Comparison of ENCODE assay signal across 25 cellular contexts in the genomic region with DNA sequence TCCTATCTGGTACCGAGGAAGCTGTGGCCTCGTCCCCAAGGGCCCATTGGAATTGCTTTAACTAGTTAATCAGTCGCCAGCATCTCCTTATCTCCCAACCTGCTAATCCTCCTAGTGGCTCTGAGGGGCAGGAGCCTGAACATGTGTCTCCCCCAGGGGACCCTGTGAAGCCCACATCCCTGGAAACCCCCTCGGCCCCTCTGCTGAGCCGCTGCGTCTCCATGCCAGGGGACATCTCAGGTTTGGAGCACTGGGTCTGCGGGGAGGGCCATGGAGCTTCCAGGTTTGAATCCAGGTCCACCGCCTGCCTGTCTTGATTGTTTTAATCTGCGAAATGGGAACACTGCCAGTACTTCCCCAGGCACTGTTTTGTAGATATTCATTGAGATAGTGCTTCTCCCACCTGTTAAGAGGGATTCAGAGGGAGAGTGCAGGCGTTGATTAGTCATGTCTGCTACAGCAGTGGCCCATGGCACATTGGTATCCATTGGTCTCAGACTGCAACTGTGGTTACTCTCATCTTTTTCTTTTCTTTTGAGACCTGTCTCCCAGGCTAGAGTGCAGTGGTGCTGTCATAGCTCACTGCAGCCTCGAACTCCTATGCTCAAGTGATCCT. TPM values are rescaled to one million over a fixed set of nuclear protein-coding genes. Genes with fewer than 3 reads are reported as not detected.
DNase-seq lines count a peak whose midpoint lies in the region; ATAC-seq and TF ChIP-seq lines count a peak whose summit lies in the region.
"Had no signal": no experiment of that assay in that cellular context is flagged by ENCODE, and none has a peak within 500 bp of the region (broad histone marks: within the 10 kb centered on the region; RNA-seq: fewer than 3 reads in every experiment).

No MANE protein-coding gene starts in this region.

- no peak for DNase-seq in activated CD4-positive, alpha-beta memory T cell treated with anti-CD3 and anti-CD28 coated beads for 36 hours
- no peak for DNase-seq in activated CD4-positive, alpha-beta memory T cell treated with anti-CD3 and anti-CD28 coated beads, Interleukin-2, amount 10 ng/mL, durations not matched to agents 7 days and 5 days
- DNase-seq in osteocyte (ENCODE audit: extremely low spot score, unreplicated experiment), result peak; percentile 82
- DNase-seq in activated T-cell treated with anti-CD3 and anti-CD28 coated beads, Interleukin-2, amount 50 U/mL, for 4 hours, result no peak
- no peak for DNase-seq in DMS153 treated with DMSO at 0.1 percent for 48 hours (lab: John Stamatoyannopoulos, UW; ENCODE audit: unreplicated experiment)
- DNase-seq: ACHN; C1 segment of cervical spinal cord; Caco-2; CD8-positive, alpha-beta T cell; DMS79; GDM1; HFFc6; KG1; NCI-H2029; NCI-H446; NCI-H524 treated with DMSO at 0.1 percent for 48 hours; NCI-H774; Peyer's patch; SIG-M5 had no signal

- H3K36me3 ChIP-seq in HEK293 (ENCODE audit: control insufficient read depth in 2 of 2, insufficient read depth in 1 of 2, low read length in 2 of 2), result peaks cover 0 to 32% of the 10 kb centered on the region in 2 experiments; a peak in 1 of 3 replicates

- CTCF ChIA-PET in activated CD4-positive, alpha-beta memory T cell treated with anti-CD3 and anti-CD28 coated beads for 36 hours (lab: Charles Lee), result no interaction called here
- CTCF ChIA-PET in activated CD4-positive, alpha-beta memory T cell treated with anti-CD3 and anti-CD28 coated beads, Interleukin-2, amount 10 ng/mL, durations not matched to agents 7 days and 5 days (lab: Charles Lee), result interaction anchor here (0.8 kb wide), 1 partner anchor 26 kb away, joined by 3 read pairs; no protein-coding TSS in a partner anchor
- CTCF ChIA-PET in HEK293 (lab: Yijun Ruan, JAX), result interaction anchor here (0.7 kb wide), 1 partner anchor 161 kb away, joined by 3 read pairs; no protein-coding TSS in a partner anchor

- POLR2A ChIA-PET in activated CD4-positive, alpha-beta memory T cell treated with anti-CD3 and anti-CD28 coated beads for 36 hours (lab: Charles Lee), result no interaction called here
- POLR2A ChIA-PET in activated CD4-positive, alpha-beta memory T cell treated with anti-CD3 and anti-CD28 coated beads, Interleukin-2, amount 10 ng/mL, durations not matched to agents 7 days and 5 days (lab: Charles Lee), result interaction anchor here (0.6 kb wide), 1 partner anchor 211 kb away, joined by 5 read pairs; no protein-coding TSS in a partner anchor
- POLR2A ChIA-PET in HEK293 (lab: Yijun Ruan, JAX), result no interaction called here

- no peak for ATAC-seq in activated T-cell treated with anti-CD3 and anti-CD28 coated beads, Interleukin-2, amount 50 U/mL, for 4 hours
- no peak for ATAC-seq in HG03280 (IDR thresholded peaks at IDR 0.05; ENCODE audit: unreplicated experiment)
- ATAC-seq: CD8-positive, alpha-beta T cell had no signal

- intact Hi-C loops in activated CD4-positive, alpha-beta memory T cell treated with anti-CD3 and anti-CD28 coated beads for 36 hours (cut with micrococcal nuclease), result no loop called here
- intact Hi-C loops in dendritic cell treated with granulocyte-macrophage colony-stimulating factor and Interleukin-4, amounts not matched to agents 40 ng/mL and 50 ng/mL, for 4 days (cut with micrococcal nuclease), result no loop called here

- H3K36me3 Mint-ChIP-seq in activated CD4-positive, alpha-beta memory T cell treated with anti-CD3 and anti-CD28 coated beads for 36 hours, result peaks cover 33% of the 10 kb centered on the region
- H3K36me3 Mint-ChIP-seq in activated CD4-positive, alpha-beta memory T cell treated with anti-CD3 and anti-CD28 coated beads, Interleukin-2, amount 10 ng/mL, durations not matched to agents 7 days and 5 days (ENCODE audit: low read depth), result peaks cover 54% of the 10 kb centered on the region
- H3K36me3 Mint-ChIP-seq in dendritic cell treated with granulocyte-macrophage colony-stimulating factor and Interleukin-4, amounts not matched to agents 40 ng/mL and 50 ng/mL, for 4 days (ENCODE audit: low read depth), result peaks cover 87% of the 10 kb centered on the region
- H3K36me3 Mint-ChIP-seq in osteocyte (ENCODE audit: unreplicated experiment), result peaks cover 31% of the 10 kb centered on the region
- peaks cover 12% of the 10 kb centered on the region for H3K36me3 Mint-ChIP-seq in activated T-cell treated with anti-CD3 and anti-CD28 coated beads, Interleukin-2, amount 50 U/mL, for 4 hours (ENCODE audit: insufficient read depth)

- no peak overlapping the region for H3K4me3 ChIP-seq in HEK293 (ENCODE audit: low read depth, low read length)
- H3K4me3 ChIP-seq: MG63, Peyer's patch, SK-N-MC had no signal

- TF ChIP-seq CTCF in HEK293 (tag by site-specific recombination; IDR thresholded peaks at IDR 0.05) (no peak), osteocyte (IDR thresholded peaks at IDR 0.05) (no peak)

- H3K27ac ChIP-seq in HEK293 (ENCODE audit: extremely low read depth, low read depth, low read length), result no peak overlapping the region
- H3K27ac ChIP-seq: Peyer's patch, SK-N-MC had no signal

- no peaks in the 10 kb centered on the region for H3K27me3 Mint-ChIP-seq in activated CD4-positive, alpha-beta memory T cell treated with anti-CD3 and anti-CD28 coated beads for 36 hours
- no peaks in the 10 kb centered on the region for H3K27me3 Mint-ChIP-seq in activated CD4-positive, alpha-beta memory T cell treated with anti-CD3 and anti-CD28 coated beads, Interleukin-2, amount 10 ng/mL, durations not matched to agents 7 days and 5 days
- no peaks in the 10 kb centered on the region for H3K27me3 Mint-ChIP-seq in dendritic cell treated with granulocyte-macrophage colony-stimulating factor and Interleukin-4, amounts not matched to agents 40 ng/mL and 50 ng/mL, for 4 days
- H3K27me3 Mint-ChIP-seq in osteocyte (ENCODE audit: unreplicated experiment), result no peaks in the 10 kb centered on the region
- no peaks in the 10 kb centered on the region for H3K27me3 Mint-ChIP-seq in activated T-cell treated with anti-CD3 and anti-CD28 coated beads, Interleukin-2, amount 50 U/mL, for 4 hours (ENCODE audit: low read depth)

- H3K4me1 Mint-ChIP-seq in activated CD4-positive, alpha-beta memory T cell treated with anti-CD3 and anti-CD28 coated beads for 36 hours (ENCODE audit: low read depth), result peaks cover 14% of the 10 kb centered on the region
- peaks cover 41% of the 10 kb centered on the region for H3K4me1 Mint-ChIP-seq in activated CD4-positive, alpha-beta memory T cell treated with anti-CD3 and anti-CD28 coated beads, Interleukin-2, amount 10 ng/mL, durations not matched to agents 7 days and 5 days
- H3K4me1 Mint-ChIP-seq in dendritic cell treated with granulocyte-macrophage colony-stimulating factor and Interleukin-4, amounts not matched to agents 40 ng/mL and 50 ng/mL, for 4 days (ENCODE audit: low read depth), result peaks cover 78% of the 10 kb centered on the region
- H3K4me1 Mint-ChIP-seq in osteocyte (ENCODE audit: unreplicated experiment), result peaks cover 2% of the 10 kb centered on the region
- H3K4me1 Mint-ChIP-seq in activated T-cell treated with anti-CD3 and anti-CD28 coated beads, Interleukin-2, amount 50 U/mL, for 4 hours (ENCODE audit: low read depth), result peaks cover 12% of the 10 kb centered on the region

- no peaks in the 10 kb centered on the region for H3K4me1 ChIP-seq in HEK293 (ENCODE audit: control insufficient read depth, insufficient read depth, low read length)
- H3K4me1 ChIP-seq: Caco-2 had no signal

- no peaks in the 10 kb centered on the region for H3K9me3 ChIP-seq in HEK293 (ENCODE audit: control insufficient read depth, insufficient read depth, low read depth, low read length)
- H3K9me3 ChIP-seq: Caco-2, MG63, Peyer's patch had no signal

- H3K9me3 Mint-ChIP-seq in activated CD4-positive, alpha-beta memory T cell treated with anti-CD3 and anti-CD28 coated beads for 36 hours, result no peaks in the 10 kb centered on the region
- no peaks in the 10 kb centered on the region for H3K9me3 Mint-ChIP-seq in activated CD4-positive, alpha-beta memory T cell treated with anti-CD3 and anti-CD28 coated beads, Interleukin-2, amount 10 ng/mL, durations not matched to agents 7 days and 5 days
- no peaks in the 10 kb centered on the region for H3K9me3 Mint-ChIP-seq in dendritic cell treated with granulocyte-macrophage colony-stimulating factor and Interleukin-4, amounts not matched to agents 40 ng/mL and 50 ng/mL, for 4 days
- no peaks in the 10 kb centered on the region for H3K9me3 Mint-ChIP-seq in osteocyte (ENCODE audit: unreplicated experiment)
- H3K9me3 Mint-ChIP-seq in activated T-cell treated with anti-CD3 and anti-CD28 coated beads, Interleukin-2, amount 50 U/mL, for 4 hours, result no peaks in the 10 kb centered on the region
- H3K9me3 Mint-ChIP-seq: CD8-positive, alpha-beta T cell; HFFc6 had no signal

- peak overlapping the region; percentile 23 for H3K27ac Mint-ChIP-seq in activated CD4-positive, alpha-beta memory T cell treated with anti-CD3 and anti-CD28 coated beads for 36 hours
- H3K27ac Mint-ChIP-seq in activated CD4-positive, alpha-beta memory T cell treated with anti-CD3 and anti-CD28 coated beads, Interleukin-2, amount 10 ng/mL, durations not matched to agents 7 days and 5 days, result no peak overlapping the region
- H3K27ac Mint-ChIP-seq in dendritic cell treated with granulocyte-macrophage colony-stimulating factor and Interleukin-4, amounts not matched to agents 40 ng/mL and 50 ng/mL, for 4 days, result peak overlapping the region; percentile 92
- no peak overlapping the region for H3K27ac Mint-ChIP-seq in osteocyte (ENCODE audit: unreplicated experiment)
- H3K27ac Mint-ChIP-seq: CD8-positive, alpha-beta T cell; HFFc6 had no signal

- H3K4me3 Mint-ChIP-seq in activated CD4-positive, alpha-beta memory T cell treated with anti-CD3 and anti-CD28 coated beads for 36 hours, result no peak overlapping the region
- no peak overlapping the region for H3K4me3 Mint-ChIP-seq in activated CD4-positive, alpha-beta memory T cell treated with anti-CD3 and anti-CD28 coated beads, Interleukin-2, amount 10 ng/mL, durations not matched to agents 7 days and 5 days
- H3K4me3 Mint-ChIP-seq in dendritic cell treated with granulocyte-macrophage colony-stimulating factor and Interleukin-4, amounts not matched to agents 40 ng/mL and 50 ng/mL, for 4 days, result peak overlapping the region; percentile 50
- H3K4me3 Mint-ChIP-seq in osteocyte (ENCODE audit: unreplicated experiment), result no peak overlapping the region
- no peak overlapping the region for H3K4me3 Mint-ChIP-seq in activated T-cell treated with anti-CD3 and anti-CD28 coated beads, Interleukin-2, amount 50 U/mL, for 4 hours
- H3K4me3 Mint-ChIP-seq: CD8-positive, alpha-beta T cell; HFFc6 had no signal

RNA-seq across cellular contexts. Expression of gene PNPLA6, which starts 6.4 kb away (rescaled TPM):
- total RNA-seq in activated CD4-positive, alpha-beta memory T cell treated with anti-CD3 and anti-CD28 coated beads for 36 hours, result 100 to 1,000 TPM; 106 to 121 TPM
- 100 to 1,000 TPM; 130 to 152 TPM for total RNA-seq in activated CD4-positive, alpha-beta memory T cell treated with anti-CD3 and anti-CD28 coated beads, Interleukin-2, amount 10 ng/mL, durations not matched to agents 7 days and 5 days
- total RNA-seq in osteocyte, result 107 and 129 TPM in 2 replicates
- total RNA-seq in activated T-cell treated with anti-CD3 and anti-CD28 coated beads, Interleukin-2, amount 50 U/mL, for 4 hours, result 100 to 1,000 TPM; 106 to 121 (median 107) TPM

RNA-seq across cellular contexts. Expression of gene MCOLN1, which starts 19.5 kb away (rescaled TPM):
- 1 to 10 TPM; 7.4 to 9.5 TPM for total RNA-seq in activated CD4-positive, alpha-beta memory T cell treated with anti-CD3 and anti-CD28 coated beads for 36 hours
- total RNA-seq in activated CD4-positive, alpha-beta memory T cell treated with anti-CD3 and anti-CD28 coated beads, Interleukin-2, amount 10 ng/mL, durations not matched to agents 7 days and 5 days, result 10 to 100 TPM; 15.2 to 15.3 TPM
- total RNA-seq in osteocyte, result 33.3 and 39.2 TPM in 2 replicates
- total RNA-seq in activated T-cell treated with anti-CD3 and anti-CD28 coated beads, Interleukin-2, amount 50 U/mL, for 4 hours, result 10 to 100 TPM; 20.5 to 27.4 (median 22.6) TPM

RNA-seq across cellular contexts. Expression of gene ZNF358, which starts 26.0 kb away (rescaled TPM):
- 1 to 10 TPM; 4.6 to 6.0 TPM for total RNA-seq in activated CD4-positive, alpha-beta memory T cell treated with anti-CD3 and anti-CD28 coated beads for 36 hours
- 1 to 10 TPM; 5.5 to 7.5 TPM for total RNA-seq in activated CD4-positive, alpha-beta memory T cell treated with anti-CD3 and anti-CD28 coated beads, Interleukin-2, amount 10 ng/mL, durations not matched to agents 7 days and 5 days
- 84.4 and 93.5 TPM in 2 replicates for total RNA-seq in osteocyte
- 1 to 10 TPM; 4.8 to 5.6 (median 5.1) TPM for total RNA-seq in activated T-cell treated with anti-CD3 and anti-CD28 coated beads, Interleukin-2, amount 50 U/mL, for 4 hours
- total RNA-seq: OCI-LY7 had no signal

RNA-seq across cellular contexts. Expression of gene PEX11G, which starts 53.1 kb away (rescaled TPM):
- total RNA-seq in activated CD4-positive, alpha-beta memory T cell treated with anti-CD3 and anti-CD28 coated beads for 36 hours, result 1 to 10 TPM; 2.1 to 2.2 TPM
- total RNA-seq in activated CD4-positive, alpha-beta memory T cell treated with anti-CD3 and anti-CD28 coated beads, Interleukin-2, amount 10 ng/mL, durations not matched to agents 7 days and 5 days, result 1 to 10 TPM in 1 of 2 experiments, under 1 TPM in 1; 0.68 to 1.7 TPM
- 2.1 and 2.5 TPM in 2 replicates for total RNA-seq in osteocyte
- 1 to 10 TPM in 1 of 3 donors, under 1 TPM in 2; 0.76 to 1.1 (median 0.90) TPM for total RNA-seq in activated T-cell treated with anti-CD3 and anti-CD28 coated beads, Interleukin-2, amount 50 U/mL, for 4 hours
- total RNA-seq: CD8-positive, alpha-beta T cell; OCI-LY7 had no signal

RNA-seq across cellular contexts. Expression of gene CAMSAP3, which starts 53.7 kb away (rescaled TPM):
- under 1 TPM; 0.17 to 0.31 TPM for total RNA-seq in activated CD4-positive, alpha-beta memory T cell treated with anti-CD3 and anti-CD28 coated beads for 36 hours
- total RNA-seq in activated CD4-positive, alpha-beta memory T cell treated with anti-CD3 and anti-CD28 coated beads, Interleukin-2, amount 10 ng/mL, durations not matched to agents 7 days and 5 days, result under 1 TPM; 0.13 to 0.33 TPM
- 0.57 and 1.1 TPM in 2 replicates for total RNA-seq in osteocyte
- total RNA-seq in activated T-cell treated with anti-CD3 and anti-CD28 coated beads, Interleukin-2, amount 50 U/mL, for 4 hours, result under 1 TPM; 0.34 to 0.38 (median 0.38) TPM
- total RNA-seq: HFFc6 had no signal

Comparison
In these comparisons a context has a peak if more than half of its experiments do, and no peak if none do; other contexts are left out.
1. H3K27ac Mint-ChIP-seq: peak in activated CD4-positive, alpha-beta memory T cell treated with anti-CD3 and anti-CD28 coated beads for 36 hours (single experiment) and dendritic cell treated with granulocyte-macrophage colony-stimulating factor and Interleukin-4, amounts not matched to agents 40 ng/mL and 50 ng/mL, for 4 days (single experiment); none in activated CD4-positive, alpha-beta memory T cell treated with anti-CD3 and anti-CD28 coated beads, Interleukin-2, amount 10 ng/mL, durations not matched to agents 7 days and 5 days (single experiment) and osteocyte (single experiment).
2. RNA of gene ZNF358, which starts 26.0 kb away (total RNA-seq): 84.4 to 93.5 TPM in osteocyte; 5.5 to 7.5 TPM in activated CD4-positive, alpha-beta memory T cell treated with anti-CD3 and anti-CD28 coated beads, Interleukin-2, amount 10 ng/mL, durations not matched to agents 7 days and 5 days, 4.6 to 6.0 TPM in activated CD4-positive, alpha-beta memory T cell treated with anti-CD3 and anti-CD28 coated beads for 36 hours and 4.8 to 5.6 TPM in activated T-cell treated with anti-CD3 and anti-CD28 coated beads, Interleukin-2, amount 50 U/mL, for 4 hours; every median in the first group is over 10 times any median in the second.